ENCODE assay signal across 1 cellular context in the genomic region with DNA sequence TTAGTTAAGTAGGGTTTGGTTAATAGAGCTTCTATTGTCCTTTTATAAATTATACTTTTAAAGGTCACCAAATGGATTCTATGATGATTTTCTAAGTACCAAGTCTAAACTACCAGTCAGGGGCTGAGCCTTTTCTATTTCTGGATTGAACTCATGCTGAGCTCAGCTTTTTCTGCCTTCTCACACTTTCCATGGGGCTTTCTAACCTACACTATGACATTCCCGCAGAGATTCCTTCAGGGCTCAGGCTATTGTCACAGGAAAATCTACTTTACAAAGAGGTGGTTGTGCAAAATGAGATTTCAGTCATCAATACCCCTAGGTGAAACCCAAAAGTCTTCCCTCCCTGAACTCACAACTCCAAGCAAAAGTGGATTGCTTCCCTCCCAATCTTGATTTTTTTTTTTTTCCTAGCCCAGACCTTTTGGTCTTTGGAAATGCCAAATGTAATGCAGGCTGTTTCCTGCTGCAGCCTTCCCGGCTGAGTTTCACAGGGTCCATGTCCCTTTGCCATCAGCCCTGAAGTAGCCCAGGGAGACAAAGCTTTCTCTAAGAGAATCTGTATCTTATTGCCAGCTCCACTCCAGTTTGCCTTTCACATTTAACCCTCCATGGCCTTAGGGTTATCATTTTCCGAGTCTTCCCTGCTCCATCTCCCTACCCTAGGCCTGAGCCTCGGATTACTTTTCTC.
TF ChIP-seq lines count a peak whose summit lies in the region.

No MANE protein-coding gene starts in this region.

TF ChIP-seq in HepG2, 621 proteins besides CTCF, POLR2A, EP300 and RAD21 (continued from another document):
- TF ChIP-seq, protein P1, sequence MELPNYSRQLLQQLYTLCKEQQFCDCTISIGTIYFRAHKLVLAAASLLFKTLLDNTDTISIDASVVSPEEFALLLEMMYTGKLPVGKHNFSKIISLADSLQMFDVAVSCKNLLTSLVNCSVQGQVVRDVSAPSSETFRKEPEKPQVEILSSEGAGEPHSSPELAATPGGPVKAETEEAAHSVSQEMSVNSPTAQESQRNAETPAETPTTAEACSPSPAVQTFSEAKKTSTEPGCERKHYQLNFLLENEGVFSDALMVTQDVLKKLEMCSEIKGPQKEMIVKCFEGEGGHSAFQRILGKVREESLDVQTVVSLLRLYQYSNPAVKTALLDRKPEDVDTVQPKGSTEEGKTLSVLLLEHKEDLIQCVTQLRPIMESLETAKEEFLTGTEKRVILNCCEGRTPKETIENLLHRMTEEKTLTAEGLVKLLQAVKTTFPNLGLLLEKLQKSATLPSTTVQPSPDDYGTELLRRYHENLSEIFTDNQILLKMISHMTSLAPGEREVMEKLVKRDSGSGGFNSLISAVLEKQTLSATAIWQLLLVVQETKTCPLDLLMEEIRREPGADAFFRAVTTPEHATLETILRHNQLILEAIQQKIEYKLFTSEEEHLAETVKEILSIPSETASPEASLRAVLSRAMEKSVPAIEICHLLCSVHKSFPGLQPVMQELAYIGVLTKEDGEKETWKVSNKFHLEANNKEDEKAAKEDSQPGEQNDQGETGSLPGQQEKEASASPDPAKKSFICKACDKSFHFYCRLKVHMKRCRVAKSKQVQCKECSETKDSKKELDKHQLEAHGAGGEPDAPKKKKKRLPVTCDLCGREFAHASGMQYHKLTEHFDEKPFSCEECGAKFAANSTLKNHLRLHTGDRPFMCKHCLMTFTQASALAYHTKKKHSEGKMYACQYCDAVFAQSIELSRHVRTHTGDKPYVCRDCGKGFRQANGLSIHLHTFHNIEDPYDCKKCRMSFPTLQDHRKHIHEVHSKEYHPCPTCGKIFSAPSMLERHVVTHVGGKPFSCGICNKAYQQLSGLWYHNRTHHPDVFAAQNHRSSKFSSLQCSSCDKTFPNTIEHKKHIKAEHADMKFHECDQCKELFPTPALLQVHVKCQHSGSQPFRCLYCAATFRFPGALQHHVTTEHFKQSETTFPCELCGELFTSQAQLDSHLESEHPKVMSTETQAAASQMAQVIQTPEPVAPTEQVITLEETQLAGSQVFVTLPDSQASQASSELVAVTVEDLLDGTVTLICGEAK (IDR thresholded peaks at IDR 0.05) = no peak
- TF ChIP-seq, protein P1 (CRISPR knock-in tag; IDR thresholded peaks at IDR 0.05) = no peak
- TF ChIP-seq MAFK (conservative IDR thresholded peaks at IDR 0.05 in 1 of 2, IDR thresholded peaks at IDR 0.05 in 1 of 2; ENCODE audit: low read length in 2 of 2) (peak; percentile 44 to 77; a peak in 3 of 4 replicates), HDAC6 (IDR thresholded peaks at IDR 0.05; ENCODE audit: low read depth, low read length) (no peak), RXRB (CRISPR knock-in tag; IDR thresholded peaks at IDR 0.05; ENCODE audit: borderline replicate concordance) (no peak)
